8 cellular contexts compared by ENCODE assay signal in genomic region chr15:67783303-67783702, GRCh38. TPM values are rescaled to one million over a fixed set of nuclear protein-coding genes. Genes with fewer than 3 reads are reported as not detected.
DNase-seq lines count a peak whose midpoint lies in the region; ATAC-seq and TF ChIP-seq lines count a peak whose summit lies in the region.

No MANE protein-coding gene starts in this region.

- peak overlapping the region; percentile 57 to 96 (median 74) for H3K27ac Mint-ChIP-seq in CD4-positive, CD25-positive, alpha-beta regulatory T cell
- no peak overlapping the region for H3K27ac Mint-ChIP-seq in activated T-cell treated with anti-CD3 and anti-CD28 coated beads, Interleukin-2, amount 50 U/mL, for 72 hours

- no peak overlapping the region for H3K27ac ChIP-seq in CD4-positive, CD25-positive, alpha-beta regulatory T cell (ENCODE audit: insufficient read depth, low read length, poor library complexity, severe bottlenecking)
- H3K27ac ChIP-seq in heart right ventricle: no peak overlapping the region

- H3K4me3 Mint-ChIP-seq in CD4-positive, CD25-positive, alpha-beta regulatory T cell: peak overlapping the region in 2 of 4 donors; percentile 2 to 55
- H3K4me3 Mint-ChIP-seq in activated T-cell treated with anti-CD3 and anti-CD28 coated beads, Interleukin-2, amount 50 U/mL, for 72 hours: no peak overlapping the region

- H3K27me3 ChIP-seq in CD4-positive, CD25-positive, alpha-beta regulatory T cell (ENCODE audit: control insufficient read depth, insufficient read depth, low read length): no peaks in the 10 kb centered on the region
- H3K27me3 ChIP-seq in heart right ventricle: no peaks in the 10 kb centered on the region

- no peaks in the 10 kb centered on the region for H3K9me3 ChIP-seq in CD4-positive, CD25-positive, alpha-beta regulatory T cell (ENCODE audit: control insufficient read depth in 2 of 2, low read length in 2 of 2)
- H3K9me3 ChIP-seq in heart right ventricle: no peaks in the 10 kb centered on the region

- H3K27me3 Mint-ChIP-seq in CD4-positive, CD25-positive, alpha-beta regulatory T cell: no peaks in the 10 kb centered on the region
- H3K27me3 Mint-ChIP-seq in activated T-cell treated with anti-CD3 and anti-CD28 coated beads, Interleukin-2, amount 50 U/mL, for 72 hours (ENCODE audit: low read depth): no peaks in the 10 kb centered on the region

- peak in 2 of 3 donors; percentile 47 to 70 for DNase-seq in CD4-positive, CD25-positive, alpha-beta regulatory T cell
- peak; percentile 74 for DNase-seq in NCI-H2171 (lab: John Stamatoyannopoulos, UW)
- peak; percentile 17 to 45 for DNase-seq in activated T-cell treated with anti-CD3 and anti-CD28 coated beads, Interleukin-2, amount 50 U/mL, for 72 hours
- peak; percentile 10 to 68 (median 40) for DNase-seq in stimulated activated naive CD4-positive, alpha-beta T cell (lab: John Stamatoyannopoulos, UW)
- DNase-seq in posterior vena cava (ENCODE audit: low spot score): no peak
- DNase-seq in heart right ventricle: no peak
- no peak for DNase-seq in kidney glomerular epithelial cell (lab: John Stamatoyannopoulos, UW)

- H3K36me3 Mint-ChIP-seq in CD4-positive, CD25-positive, alpha-beta regulatory T cell: peaks cover 41% of the 10 kb centered on the region
- no peaks in the 10 kb centered on the region for H3K36me3 Mint-ChIP-seq in activated T-cell treated with anti-CD3 and anti-CD28 coated beads, Interleukin-2, amount 50 U/mL, for 72 hours (ENCODE audit: insufficient read depth in 2 of 2)

- H3K4me1 Mint-ChIP-seq in CD4-positive, CD25-positive, alpha-beta regulatory T cell: peaks cover 3 to 22% (median 13%) of the 10 kb centered on the region in 4 donors
- H3K4me1 Mint-ChIP-seq in activated T-cell treated with anti-CD3 and anti-CD28 coated beads, Interleukin-2, amount 50 U/mL, for 72 hours (ENCODE audit: low read depth): peaks cover 28% of the 10 kb centered on the region

- WGBS in heart right ventricle, 2 donors: 91 to 92% methylated on average over 7 of the region's 7 CpGs

- no peaks in the 10 kb centered on the region for H3K9me3 Mint-ChIP-seq in CD4-positive, CD25-positive, alpha-beta regulatory T cell
- H3K9me3 Mint-ChIP-seq in activated T-cell treated with anti-CD3 and anti-CD28 coated beads, Interleukin-2, amount 50 U/mL, for 72 hours: no peaks in the 10 kb centered on the region

- H3K4me1 ChIP-seq in CD4-positive, CD25-positive, alpha-beta regulatory T cell (ENCODE audit: control insufficient read depth, insufficient read depth, low read length, poor library complexity, severe bottlenecking): peaks cover 3% of the 10 kb centered on the region
- H3K4me1 ChIP-seq in heart right ventricle: peaks cover 0 to 16% (median 0%) of the 10 kb centered on the region in 9 donors

- intact Hi-C loops in posterior vena cava (cut with DNase I): no loop called here
- intact Hi-C loops in heart right ventricle (cut with DNase I): no loop called here

- ATAC-seq in CD4-positive, CD25-positive, alpha-beta regulatory T cell (ENCODE audit: low read depth in 2 of 2): peak; percentile 63 to 68
- peak; percentile 40 for ATAC-seq in GM21576 (IDR thresholded peaks at IDR 0.05; ENCODE audit: unreplicated experiment)
- peak; percentile 83 to 92 for ATAC-seq in activated T-cell treated with anti-CD3 and anti-CD28 coated beads, Interleukin-2, amount 50 U/mL, for 72 hours (replicated peaks in 1 of 2)
- ATAC-seq in heart right ventricle: no peak

- H3K4me3 ChIP-seq in CD4-positive, CD25-positive, alpha-beta regulatory T cell (ENCODE audit: low read depth, low read length): no peak overlapping the region
- no peak overlapping the region for H3K4me3 ChIP-seq in heart right ventricle

- H3K36me3 ChIP-seq in CD4-positive, CD25-positive, alpha-beta regulatory T cell (ENCODE audit: control insufficient read depth, insufficient read depth, low read length): no peaks in the 10 kb centered on the region
- H3K36me3 ChIP-seq in heart right ventricle: peaks cover 0 to 23% (median 0%) of the 10 kb centered on the region in 9 donors

- TF ChIP-seq CTCF in heart right ventricle (IDR thresholded peaks at IDR 0.05): no peak

RNA-seq across cellular contexts. Expression of gene SKOR1, which starts 42.0 kb away (rescaled TPM):
- 2.5 TPM for total RNA-seq in CD4-positive, CD25-positive, alpha-beta regulatory T cell
- polyA plus RNA-seq in CD4-positive, CD25-positive, alpha-beta regulatory T cell: not detected
- under 1 TPM; 0.31 to 0.95 TPM for total RNA-seq in activated T-cell treated with anti-CD3 and anti-CD28 coated beads, Interleukin-2, amount 50 U/mL, for 72 hours
- total RNA-seq in posterior vena cava: under 1 TPM; 0.51 to 0.76 TPM
- total RNA-seq in heart right ventricle: under 1 TPM; 0.07 to 0.40 (median 0.16) TPM
- polyA plus RNA-seq in heart right ventricle: under 1 TPM; 0.15 to 0.16 TPM

RNA-seq across cellular contexts. Expression of gene RNU6-1, which starts 56.5 kb away (rescaled TPM):
- total RNA-seq in CD4-positive, CD25-positive, alpha-beta regulatory T cell: not detected
- polyA plus RNA-seq in CD4-positive, CD25-positive, alpha-beta regulatory T cell: not detected
- total RNA-seq in activated T-cell treated with anti-CD3 and anti-CD28 coated beads, Interleukin-2, amount 50 U/mL, for 72 hours: not detected
- not detected for total RNA-seq in posterior vena cava
- not detected for total RNA-seq in heart right ventricle
- not detected for polyA plus RNA-seq in heart right ventricle

Comparison
In these comparisons a context has a peak if more than half of its experiments do, and no peak if none do; other contexts are left out.
1. ATAC-seq: peak in CD4-positive, CD25-positive, alpha-beta regulatory T cell (2 of 2), GM21576 (single experiment) and activated T-cell treated with anti-CD3 and anti-CD28 coated beads, Interleukin-2, amount 50 U/mL, for 72 hours (2 of 2); none in heart right ventricle (0 of 8).
2. DNase-seq: peak in CD4-positive, CD25-positive, alpha-beta regulatory T cell (2 of 3), NCI-H2171 (single experiment), activated T-cell treated with anti-CD3 and anti-CD28 coated beads, Interleukin-2, amount 50 U/mL, for 72 hours (2 of 2) and stimulated activated naive CD4-positive, alpha-beta T cell (6 of 6); none in posterior vena cava (single experiment), heart right ventricle (0 of 2) and kidney glomerular epithelial cell (single experiment).